In the genomic region with DNA sequence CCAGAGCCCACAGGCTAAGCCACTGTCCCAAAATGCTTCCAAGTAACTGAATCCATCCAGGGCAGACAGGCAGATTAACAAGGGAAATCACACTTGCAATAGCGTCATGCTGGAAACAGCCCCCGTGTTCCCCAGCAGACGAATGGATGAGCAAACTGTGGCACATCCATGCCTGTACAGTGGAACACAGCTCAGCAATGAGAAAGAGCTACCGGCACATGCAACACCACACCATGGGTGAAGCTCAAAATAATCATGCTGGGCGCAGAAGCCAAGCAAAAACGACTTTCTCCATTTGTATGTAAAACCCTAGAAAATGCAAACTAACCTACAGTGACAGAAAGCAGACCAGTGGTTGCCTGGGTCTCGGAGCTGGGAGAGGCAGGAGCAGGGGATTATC, we compare ENCODE assay signal across 20 cellular contexts.
"Had no signal": no experiment of that assay in that cellular context is flagged by ENCODE, and none has a peak within 500 bp of the region (broad histone marks: within the 10 kb centered on the region; RNA-seq: fewer than 3 reads in every experiment).

No MANE protein-coding gene starts in this region.

- DNase-seq: activated CD4-positive, alpha-beta T cell treated with anti-CD3 and anti-CD28 coated beads for 1 hour; activated CD4-positive, alpha-beta T cell treated with anti-CD3 and anti-CD28 coated beads, Interleukin-2, amount 10 ng/mL, durations not matched to agents 24 days and 14 days; activated CD4-positive, alpha-beta T cell treated with anti-CD3 and anti-CD28 coated beads, Interleukin-2, amount 50 U/mL, for 48 hours; activated CD8-positive, alpha-beta memory T cell treated with anti-CD3 and anti-CD28 coated beads for 24 hours; activated naive CD4-positive, alpha-beta T cell treated with Interleukin-2 at 50 U/mL for 16 hours; activated naive CD8-positive, alpha-beta T cell treated with anti-CD3 and anti-CD28 coated beads, Interleukin-2, amount 50 U/mL, for 24 hours; activated T-cell treated with anti-CD3 and anti-CD28 coated beads, Interleukin-2, amount 50 U/mL, for 4 hours; amygdala; Kasumi-1; NCI-H1930; NCI-H2171; NCI-H2227 treated with DMSO at 0.1 percent for 48 hours; NCI-H446 treated with DMSO at 0.1 percent for 48 hours; NCI-H524 treated with DMSO at 0.1 percent for 48 hours; NCI-H774; SIG-M5; T-helper 17 cell; T-helper 9 cell had no signal

- ATAC-seq: activated naive CD4-positive, alpha-beta T cell treated with anti-CD3 and anti-CD28 coated beads, Interleukin-2, amount 50 U/mL, for 72 hours; activated naive CD8-positive, alpha-beta T cell treated with anti-CD3 and anti-CD28 coated beads, Interleukin-2, amount 50 U/mL, for 24 hours; activated T-cell treated with anti-CD3 and anti-CD28 coated beads, Interleukin-2, amount 50 U/mL, for 4 hours; T-helper 17 cell; WTC11 had no signal
